Comparison of ENCODE assay signal across 17 cellular contexts in the genomic region with DNA sequence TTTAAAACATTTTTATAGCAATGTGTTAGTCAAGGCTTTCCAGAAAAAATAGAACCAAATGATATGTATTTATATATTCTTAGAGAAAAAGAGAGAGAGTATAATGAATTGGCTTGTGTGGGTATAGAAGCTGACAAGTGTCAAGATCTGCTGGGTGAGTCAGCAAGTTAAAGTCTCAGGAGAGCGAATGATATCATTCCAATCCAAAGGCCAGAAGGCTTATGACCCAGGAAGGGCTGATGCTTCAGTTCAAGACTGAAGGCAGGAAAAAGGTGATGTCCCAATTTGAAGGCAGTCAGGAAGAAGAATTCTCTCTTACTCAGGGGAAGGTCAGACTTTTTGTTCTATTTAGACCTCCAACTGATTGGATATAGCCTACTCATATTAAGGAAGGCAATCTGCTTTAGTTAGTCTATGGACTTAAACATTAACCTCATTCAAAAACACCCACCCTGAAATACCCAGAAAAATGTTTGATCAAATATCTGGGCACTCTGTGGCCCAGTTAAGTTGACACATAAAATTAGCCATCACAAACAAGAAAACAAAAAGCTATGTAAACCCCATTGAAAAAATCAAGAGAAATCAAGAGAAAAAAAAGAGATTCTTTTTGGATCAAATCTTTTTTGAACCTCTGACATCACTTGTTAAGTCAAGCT.
DNase-seq lines count a peak whose midpoint lies in the region; ATAC-seq, FAIRE-seq and TF ChIP-seq lines count a peak whose summit lies in the region.
"Had no signal": no experiment of that assay in that cellular context is flagged by ENCODE, and none has a peak within 500 bp of the region (broad histone marks: within the 10 kb centered on the region; RNA-seq: fewer than 3 reads in every experiment).

No MANE protein-coding gene starts in this region.

- peaks cover 27 to 39% (median 29%) of the 10 kb centered on the region in 3 donors for H3K4me1 Mint-ChIP-seq in CD8-positive, alpha-beta memory T cell

- ATAC-seq in GM19351 (IDR thresholded peaks at IDR 0.05; ENCODE audit: unreplicated experiment): no peak
- ATAC-seq in lower lobe of right lung: no peak
- ATAC-seq: T-cell had no signal

- peaks cover 15% of the 10 kb centered on the region for H3K4me1 ChIP-seq in CD8-positive, alpha-beta memory T cell (ENCODE audit: insufficient read depth, low read length)
- H3K4me1 ChIP-seq in mammary epithelial cell (ENCODE audit: insufficient read depth, low read length) (peaks cover 24% of the 10 kb centered on the region), lower lobe of right lung (peaks cover 6% of the 10 kb centered on the region)

- no peaks in the 10 kb centered on the region for H3K9me3 Mint-ChIP-seq in CD8-positive, alpha-beta memory T cell
- H3K9me3 Mint-ChIP-seq: central memory CD8-positive, alpha-beta T cell; T-cell had no signal

- no peak overlapping the region for H3K27ac ChIP-seq in CD8-positive, alpha-beta memory T cell (ENCODE audit: low read depth, low read length)
- H3K27ac ChIP-seq in mammary epithelial cell (ENCODE audit: insufficient read depth, low read depth, low read length) (no peak overlapping the region), lower lobe of right lung (no peak overlapping the region)
- H3K27ac ChIP-seq: epithelial cell of prostate had no signal

- no TSS peak for BruUV-seq in mammary epithelial cell (replicated peaks; lab: Mats Ljungman, UMichigan)

- no peaks in the 10 kb centered on the region for H3K9me3 ChIP-seq in CD8-positive, alpha-beta memory T cell (ENCODE audit: low read length)
- no peaks in the 10 kb centered on the region for H3K9me3 ChIP-seq in mammary epithelial cell (replicated peaks; ENCODE audit: insufficient read depth, low read length)
- H3K9me3 ChIP-seq in lower lobe of right lung: no peaks in the 10 kb centered on the region

- H3K4me3 ChIP-seq in CD8-positive, alpha-beta memory T cell (ENCODE audit: low read length): no peak overlapping the region
- H3K4me3 ChIP-seq in mammary epithelial cell (replicated peaks in 1 of 3; ENCODE audit: insufficient read depth in 1 of 3, low read depth in 2 of 3, low read length in 3 of 3) (no peak overlapping the region), lower lobe of right lung (no peak overlapping the region)

- no peak overlapping the region for H3K4me3 Mint-ChIP-seq in CD8-positive, alpha-beta memory T cell
- H3K4me3 Mint-ChIP-seq: central memory CD8-positive, alpha-beta T cell; T-cell had no signal

- CTCF ChIA-PET in CD8-positive, alpha-beta memory T cell (lab: Charles Lee): no interaction called here
- CTCF ChIA-PET in mammary epithelial cell (lab: Charles Lee; ENCODE audit: low non-redundant PET): no interaction called here

- no peaks in the 10 kb centered on the region for H3K79me2 ChIP-seq in mammary epithelial cell (ENCODE audit: insufficient read depth, low read length)

- H3K4me2 ChIP-seq in mammary epithelial cell (ENCODE audit: insufficient read depth, low read depth, low read length): no peak overlapping the region

- no peak for FAIRE-seq in HTR-8/SVneo (lab: Jason Lieb, UNC)

- peak overlapping the region in 6 of 8 donors; percentile 19 to 88 (median 53) for H3K27ac Mint-ChIP-seq in CD8-positive, alpha-beta memory T cell
- H3K27ac Mint-ChIP-seq: progenitor cell of endocrine pancreas had no signal

- POLR2A ChIA-PET in CD8-positive, alpha-beta memory T cell (lab: Charles Lee): no interaction called here

- peaks cover 0 to 1% (median 0%) of the 10 kb centered on the region in 3 donors for H3K36me3 Mint-ChIP-seq in CD8-positive, alpha-beta memory T cell
- H3K36me3 Mint-ChIP-seq: T-cell had no signal

- no peaks in the 10 kb centered on the region for H4K20me1 ChIP-seq in mammary epithelial cell (ENCODE audit: insufficient read depth, low read length)

- TF ChIP-seq CTCF in mammary epithelial cell (conservative IDR thresholded peaks at IDR 0.05 in 1 of 2, IDR thresholded peaks at IDR 0.05 in 1 of 2; ENCODE audit: extremely low read depth in 1 of 2, insufficient read depth in 1 of 2, low read depth in 1 of 2, low read length in 2 of 2): no peak
- TF ChIP-seq CTCF in lower lobe of right lung (IDR thresholded peaks at IDR 0.05): no peak

- no peak for DNase-seq in CD8-positive, alpha-beta memory T cell
- peak; percentile 20 for DNase-seq in HTR-8/SVneo (ENCODE audit: insufficient read length, low spot score)
- peak; percentile 53 for DNase-seq in mammary epithelial cell
- peak; percentile 37 for DNase-seq in mucosa of gallbladder (ENCODE audit: low spot score)
- DNase-seq in C1 segment of cervical spinal cord (lab: John Stamatoyannopoulos, UW): no peak
- no peak for DNase-seq in lower lobe of right lung
- DNase-seq in DMS79 (lab: John Stamatoyannopoulos, UW): no peak
- DNase-seq: activated gamma-delta T cell treated with Interleukin-2 at 50 U/mL for 16 hours; KBM-7; NCI-H2029 treated with DMSO at 0.1 percent for 48 hours; stimulated activated CD4-positive, alpha-beta T cell treated with anti-CD3 and anti-CD28 coated beads, Interleukin-4, amount 100 ng/mL, for 1 hour; stimulated activated naive CD4-positive, alpha-beta T cell; T-cell had no signal

- intact Hi-C loops in mammary epithelial cell (cut with micrococcal nuclease): no loop called here
- intact Hi-C loops in lower lobe of right lung (cut with DNase I): no loop called here

- no peaks in the 10 kb centered on the region for H3K27me3 ChIP-seq in CD8-positive, alpha-beta memory T cell (ENCODE audit: insufficient read depth, low read length, poor library complexity, severe bottlenecking)
- H3K27me3 ChIP-seq in mammary epithelial cell (ENCODE audit: insufficient read depth, low read length) (no peaks in the 10 kb centered on the region), lower lobe of right lung (ENCODE audit: low read depth) (no peaks in the 10 kb centered on the region)

- no peak overlapping the region for H2AFZ ChIP-seq in mammary epithelial cell (ENCODE audit: low read depth, low read length)

- 84% methylated on average over 1 of the region's 1 CpG for WGBS in mammary epithelial cell (ENCODE audit: low coverage, missing lambda C conversion rate)

- H3K9ac ChIP-seq in mammary epithelial cell (ENCODE audit: insufficient read depth, low read length): no peak overlapping the region

- no peaks in the 10 kb centered on the region for H3K36me3 ChIP-seq in CD8-positive, alpha-beta memory T cell (ENCODE audit: insufficient read depth, low read length)
- no peaks in the 10 kb centered on the region for H3K36me3 ChIP-seq in mammary epithelial cell (ENCODE audit: insufficient read depth, low read length)
- no peaks in the 10 kb centered on the region for H3K36me3 ChIP-seq in lower lobe of right lung

- in situ Hi-C loops in mammary epithelial cell (cut with MboI; ENCODE audit: low sequenced_read_pairs in 2 of 2): no loop called here

- dilution Hi-C loops in mammary epithelial cell (cut with HindIII; ENCODE audit: low sequenced_read_pairs): no loop called here

- no peaks in the 10 kb centered on the region for H3K27me3 Mint-ChIP-seq in CD8-positive, alpha-beta memory T cell
- H3K27me3 Mint-ChIP-seq: central memory CD8-positive, alpha-beta T cell; progenitor cell of endocrine pancreas; T-cell had no signal

Comparison
In these comparisons a context has a peak if more than half of its experiments do, and no peak if none do; other contexts are left out.
1. DNase-seq: peak in HTR-8/SVneo (single experiment), mammary epithelial cell (single experiment) and mucosa of gallbladder (single experiment); none in CD8-positive, alpha-beta memory T cell (0 of 5), C1 segment of cervical spinal cord (0 of 14), lower lobe of right lung (single experiment) and DMS79 (single experiment).